ENCODE assay signal across 20 cellular contexts in the genomic region with DNA sequence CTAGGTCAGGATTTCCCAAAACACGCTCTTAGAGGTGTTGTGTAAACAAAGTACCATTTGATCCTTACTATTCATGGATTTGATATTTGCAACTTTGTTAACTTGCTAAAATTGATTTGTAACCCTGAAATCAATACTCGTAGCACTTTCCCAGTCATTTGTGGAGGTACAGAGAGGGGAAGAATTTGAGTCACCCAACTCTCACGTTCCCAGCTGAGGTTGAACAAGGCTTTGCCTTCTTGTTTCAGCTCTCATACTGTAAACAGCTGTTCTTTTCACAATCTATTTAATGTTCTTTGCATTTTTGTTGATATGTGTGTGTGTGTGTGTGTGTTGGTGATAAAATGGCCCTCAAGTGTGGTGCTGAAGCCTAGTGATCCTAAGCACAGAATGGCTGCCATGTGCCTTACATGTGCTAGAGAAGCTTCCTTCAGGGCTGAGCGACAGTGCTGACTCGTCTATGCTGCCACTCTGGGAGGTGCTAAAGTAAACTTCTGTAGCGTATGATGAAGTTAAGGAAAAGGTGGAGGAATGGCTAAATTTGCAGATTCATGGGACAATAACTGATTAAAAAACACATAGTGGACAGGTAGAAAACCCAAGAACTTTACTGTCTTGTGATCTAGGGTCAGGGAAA.
DNase-seq lines count a peak whose midpoint lies in the region; ATAC-seq lines count a peak whose summit lies in the region.
"Had no signal": no experiment of that assay in that cellular context is flagged by ENCODE, and none has a peak within 500 bp of the region (broad histone marks: within the 10 kb centered on the region; RNA-seq: fewer than 3 reads in every experiment).

No MANE protein-coding gene starts in this region.

- H3K27me3 Mint-ChIP-seq in activated T-cell treated with anti-CD3 and anti-CD28 coated beads, Interleukin-2, amount 50 U/mL, for 24 hours = no peaks in the 10 kb centered on the region
- peaks cover 2 to 4% (median 4%) of the 10 kb centered on the region in 3 donors for H3K27me3 Mint-ChIP-seq in immature natural killer cell (ENCODE audit: low read depth in 3 of 3)
- H3K27me3 Mint-ChIP-seq in stimulated activated naive CD8-positive, alpha-beta T cell treated with anti-CD3 and anti-CD28 coated beads, Interleukin-15, amount 100 ng/mL, for 72 hours = no peaks in the 10 kb centered on the region

- ATAC-seq in stimulated activated naive CD8-positive, alpha-beta T cell treated with anti-CD3 and anti-CD28 coated beads, Interleukin-15, amount 100 ng/mL, for 72 hours = peak; percentile 75
- ATAC-seq in GM21576 (IDR thresholded peaks at IDR 0.05; ENCODE audit: unreplicated experiment) = no peak
- no peak for ATAC-seq in HG03354 (IDR thresholded peaks at IDR 0.05; ENCODE audit: poor library complexity, severe bottlenecking, unreplicated experiment)
- ATAC-seq: HCT116, Right ventricle myocardium inferior had no signal

- peaks cover 65% of the 10 kb centered on the region for H3K4me1 Mint-ChIP-seq in activated T-cell treated with anti-CD3 and anti-CD28 coated beads, Interleukin-2, amount 50 U/mL, for 24 hours (ENCODE audit: low read depth)
- H3K4me1 Mint-ChIP-seq in immature natural killer cell = peaks cover 59 to 69% of the 10 kb centered on the region in 2 donors
- peaks cover 84% of the 10 kb centered on the region for H3K4me1 Mint-ChIP-seq in stimulated activated naive CD8-positive, alpha-beta T cell treated with anti-CD3 and anti-CD28 coated beads, Interleukin-15, amount 100 ng/mL, for 72 hours

- H3K9me3 Mint-ChIP-seq in activated T-cell treated with anti-CD3 and anti-CD28 coated beads, Interleukin-2, amount 50 U/mL, for 24 hours = no peaks in the 10 kb centered on the region
- H3K9me3 Mint-ChIP-seq in immature natural killer cell = no peaks in the 10 kb centered on the region
- peaks cover 0 to 6% of the 10 kb centered on the region in 2 donors for H3K9me3 Mint-ChIP-seq in stimulated activated naive CD8-positive, alpha-beta T cell treated with anti-CD3 and anti-CD28 coated beads, Interleukin-15, amount 100 ng/mL, for 72 hours

- DNase-seq in activated T-cell treated with anti-CD3 and anti-CD28 coated beads, Interleukin-2, amount 50 U/mL, for 24 hours = no peak
- no peak for DNase-seq in activated T-cell treated with anti-CD3 and anti-CD28 coated beads for 4 hours
- DNase-seq in stimulated activated CD4-positive, alpha-beta T cell treated with anti-CD3 and anti-CD28 coated beads, Interleukin-15, amount 100 ng/mL, for 24 hours = peak; percentile 12
- no peak for DNase-seq in stimulated activated CD4-positive, alpha-beta T cell treated with anti-CD3 and anti-CD28 coated beads, Interleukin-4, amount 100 ng/mL, for 1 hour
- no peak for DNase-seq in immature natural killer cell
- DNase-seq in stimulated activated naive CD8-positive, alpha-beta T cell treated with anti-CD3 and anti-CD28 coated beads, Interleukin-15, amount 100 ng/mL, for 72 hours = no peak
- DNase-seq: DMS153, DND-41, KG1, MG63, NCI-H1105 treated with DMSO at 0.1 percent for 48 hours, NCI-H146, NCI-H1930, NCI-H2107, NCI-H524, NCI-H774 had no signal

- H3K4me3 Mint-ChIP-seq in activated T-cell treated with anti-CD3 and anti-CD28 coated beads, Interleukin-2, amount 50 U/mL, for 24 hours = no peak overlapping the region
- H3K4me3 Mint-ChIP-seq in immature natural killer cell = peak overlapping the region in 1 of 5 donors; percentile 16
- H3K4me3 Mint-ChIP-seq in stimulated activated naive CD8-positive, alpha-beta T cell treated with anti-CD3 and anti-CD28 coated beads, Interleukin-15, amount 100 ng/mL, for 72 hours = no peak overlapping the region

- H3K27ac Mint-ChIP-seq in activated T-cell treated with anti-CD3 and anti-CD28 coated beads, Interleukin-2, amount 50 U/mL, for 24 hours = peak overlapping the region; percentile 5
- peak overlapping the region; percentile 15 to 93 (median 84) for H3K27ac Mint-ChIP-seq in immature natural killer cell
- H3K27ac Mint-ChIP-seq in stimulated activated naive CD8-positive, alpha-beta T cell treated with anti-CD3 and anti-CD28 coated beads, Interleukin-15, amount 100 ng/mL, for 72 hours = no peak overlapping the region

- peaks cover 14% of the 10 kb centered on the region for H3K36me3 Mint-ChIP-seq in activated T-cell treated with anti-CD3 and anti-CD28 coated beads, Interleukin-2, amount 50 U/mL, for 24 hours (ENCODE audit: low read depth)
- H3K36me3 Mint-ChIP-seq in immature natural killer cell = peaks cover 4 to 14% (median 5%) of the 10 kb centered on the region in 3 donors

Comparison
In these comparisons a context has a peak if more than half of its experiments do, and no peak if none do; other contexts are left out.
1. H3K27ac Mint-ChIP-seq: peak in activated T-cell treated with anti-CD3 and anti-CD28 coated beads, Interleukin-2, amount 50 U/mL, for 24 hours (single experiment) and immature natural killer cell (6 of 6); none in stimulated activated naive CD8-positive, alpha-beta T cell treated with anti-CD3 and anti-CD28 coated beads, Interleukin-15, amount 100 ng/mL, for 72 hours (0 of 2).